7 cellular contexts compared by ENCODE assay signal in genomic region chr11:79444923-79445322, GRCh38. TPM values are rescaled to one million over a fixed set of nuclear protein-coding genes. Genes with fewer than 3 reads are reported as not detected.
"Had no signal": no experiment of that assay in that cellular context is flagged by ENCODE, and none has a peak within 500 bp of the region (broad histone marks: within the 10 kb centered on the region; RNA-seq: fewer than 3 reads in every experiment).

No MANE protein-coding gene starts in this region.

- DNase-seq: GOT3, H7, KBM-7 had no signal

- H3K36me3 Mint-ChIP-seq: IgD-negative memory B cell had no signal

- H3K27me3 Mint-ChIP-seq: IgD-negative memory B cell had no signal

- H3K9me3 ChIP-seq: HAP-1 had no signal

- H3K4me3 Mint-ChIP-seq: IgD-negative memory B cell had no signal

- H3K4me3 ChIP-seq: HAP-1 had no signal

- H3K27ac Mint-ChIP-seq: IgD-negative memory B cell had no signal

- H3K36me3 ChIP-seq: HAP-1 had no signal

RNA-seq across cellular contexts. Expression of gene TENM4, which starts 4.1 kb away (rescaled TPM):
- total RNA-seq: HepG2, HT-29 had no signal
- polyA plus RNA-seq: HepG2, IgD-negative memory B cell had no signal
